ENCODE assay signal across 8 cellular contexts in genomic region chr6:42745638-42746451, GRCh38. TPM values are rescaled to one million over a fixed set of nuclear protein-coding genes. Genes with fewer than 3 reads are reported as not detected.
DNase-seq lines count a peak whose midpoint lies in the region; ATAC-seq and TF ChIP-seq lines count a peak whose summit lies in the region.

TSS of gene TBCC (minus strand) at chr6:42746103. CDS start at chr6:42746073, 30 bp downstream.

- H3K27me3 Mint-ChIP-seq in dendritic cell treated with granulocyte-macrophage colony-stimulating factor and Interleukin-4, amounts not matched to agents 40 ng/mL and 50 ng/mL, for 4 days: no peaks in the 10 kb centered on the region

- peak within 1 kb of the TSS; percentile 98 for H3K4me3 Mint-ChIP-seq in dendritic cell treated with granulocyte-macrophage colony-stimulating factor and Interleukin-4, amounts not matched to agents 40 ng/mL and 50 ng/mL, for 4 days

- intact Hi-C loops in dendritic cell treated with granulocyte-macrophage colony-stimulating factor and Interleukin-4, amounts not matched to agents 40 ng/mL and 50 ng/mL, for 4 days (cut with micrococcal nuclease): loop anchor here (1.0 to 2.0 kb wide), 4 partner anchors 19 to 144 kb away; partner anchors contain the start of gene BICRAL

- H3K27ac Mint-ChIP-seq in dendritic cell treated with granulocyte-macrophage colony-stimulating factor and Interleukin-4, amounts not matched to agents 40 ng/mL and 50 ng/mL, for 4 days: peak within 1 kb of the TSS; percentile 92

- peak; percentile 74 for ATAC-seq in GM19372 (IDR thresholded peaks at IDR 0.05; ENCODE audit: low read depth, unreplicated experiment)
- ATAC-seq in HG03521 (IDR thresholded peaks at IDR 0.05; ENCODE audit: unreplicated experiment): peak; percentile 75
- ATAC-seq in left lobe of liver: peak; percentile 82

- H3K36me3 Mint-ChIP-seq in dendritic cell treated with granulocyte-macrophage colony-stimulating factor and Interleukin-4, amounts not matched to agents 40 ng/mL and 50 ng/mL, for 4 days (ENCODE audit: low read depth): peaks cover 22% of the 10 kb centered on the region

- no peaks in the 10 kb centered on the region for H3K9me3 Mint-ChIP-seq in dendritic cell treated with granulocyte-macrophage colony-stimulating factor and Interleukin-4, amounts not matched to agents 40 ng/mL and 50 ng/mL, for 4 days

- DNase-seq in NCI-H748 (lab: John Stamatoyannopoulos, UW; ENCODE audit: unreplicated experiment) (peak; percentile 99), left lobe of liver (ENCODE audit: low spot score) (peak; percentile 98)
- peak; percentile 90 for DNase-seq in activated CD4-positive, alpha-beta T cell treated with anti-CD3 and anti-CD28 coated beads, Interleukin-2, amount 50 U/mL, for 1 hour
- DNase-seq in stimulated activated CD4-positive, alpha-beta T cell treated with anti-CD3 and anti-CD28 coated beads, Interleukin-2, amount 100 ng/mL, for 24 hours: peak; percentile 89 to 92

- peaks cover 23% of the 10 kb centered on the region for H3K4me1 Mint-ChIP-seq in dendritic cell treated with granulocyte-macrophage colony-stimulating factor and Interleukin-4, amounts not matched to agents 40 ng/mL and 50 ng/mL, for 4 days (ENCODE audit: low read depth)

- H3K27ac ChIP-seq in C4-2B: peak within 1 kb of the TSS; percentile 79

- no peak for TF ChIP-seq CTCF in C4-2B (conservative IDR thresholded peaks at IDR 0.05)

RNA-seq across cellular contexts. Expression of gene TBCC, which starts in this region (rescaled TPM):
- total RNA-seq in left lobe of liver: 6.6 TPM

Comparison
In these comparisons a context has a peak if more than half of its experiments do, and no peak if none do; other contexts are left out.
1. Peak in every context shown above with its lines: DNase-seq, ATAC-seq and H3K27ac ChIP-seq.